Comparison of ENCODE assay signal across 9 cellular contexts in genomic region chr11:65489706-65490310, GRCh38. TPM values are rescaled to one million over a fixed set of nuclear protein-coding genes. Genes with fewer than 3 reads are reported as not detected.
DNase-seq lines count a peak whose midpoint lies in the region; ATAC-seq, FAIRE-seq and TF ChIP-seq lines count a peak whose summit lies in the region.
"Had no signal": no experiment of that assay in that cellular context is flagged by ENCODE, and none has a peak within 500 bp of the region (broad histone marks: within the 10 kb centered on the region; RNA-seq: fewer than 3 reads in every experiment).

No MANE protein-coding gene starts in this region.

- peaks cover 89% of the 10 kb centered on the region for H3K4me1 Mint-ChIP-seq in astrocyte (ENCODE audit: low read depth, unreplicated experiment)
- H3K4me1 Mint-ChIP-seq in immature natural killer cell: peaks cover 5% of the 10 kb centered on the region in 2 donors

- peak overlapping the region; percentile 80 for H3K4me3 Mint-ChIP-seq in astrocyte (ENCODE audit: unreplicated experiment)
- no peak overlapping the region for H3K4me3 Mint-ChIP-seq in immature natural killer cell

- no peaks in the 10 kb centered on the region for H3K36me3 Mint-ChIP-seq in astrocyte (ENCODE audit: low read depth, unreplicated experiment)
- H3K36me3 Mint-ChIP-seq in immature natural killer cell: no peaks in the 10 kb centered on the region

- H3K27ac ChIP-seq in HCT116 (ENCODE audit: low read depth, low read length) (peak overlapping the region; percentile 98), astrocyte (ENCODE audit: low read depth, low read length) (peak overlapping the region; percentile 100), kidney (ENCODE audit: low read depth in 2 of 2, low read length in 2 of 2) (peak overlapping the region; percentile 98 to 99), spleen (peak overlapping the region; percentile 89 to 100 (median 98))

- H3K9me3 Mint-ChIP-seq in astrocyte (ENCODE audit: unreplicated experiment): no peaks in the 10 kb centered on the region
- H3K9me3 Mint-ChIP-seq in immature natural killer cell: no peaks in the 10 kb centered on the region

- H2AFZ ChIP-seq in HCT116 (ENCODE audit: low read depth, low read length, poor library complexity, severe bottlenecking) (no peak overlapping the region), astrocyte (ENCODE audit: low read depth, low read length) (no peak overlapping the region)

- DNase-seq in HCT116 (ENCODE audit: low read depth, low spot score): no peak
- DNase-seq in astrocyte (ENCODE audit: low read depth): peak; percentile 57
- DNase-seq in kidney: peak; percentile 76
- DNase-seq in spleen: no peak
- DNase-seq in OCI-M1 (lab: John Stamatoyannopoulos, UW): no peak
- no peak for DNase-seq in immature natural killer cell

- H3K27me3 ChIP-seq in HCT116 (ENCODE audit: insufficient read depth, low read length) (no peaks in the 10 kb centered on the region), astrocyte (ENCODE audit: insufficient read depth, low read length) (no peaks in the 10 kb centered on the region), spleen (replicated peaks in 1 of 7) (no peaks in the 10 kb centered on the region)

- RAD21 ChIA-PET in HCT116 (lab: Charles Lee; ENCODE audit: low non-redundant PET in 1 of 2, low total read pairs in 2 of 2, uncharacterized antibody in 2 of 2, unreplicated experiment in 2 of 2): interaction anchor here in 1 of 2 experiments (0.5 kb wide), 1 partner anchor 41 kb away, joined by 4 read pairs; no protein-coding TSS in a partner anchor

- no peaks in the 10 kb centered on the region for H3K27me3 Mint-ChIP-seq in astrocyte (ENCODE audit: low read depth, unreplicated experiment)
- H3K27me3 Mint-ChIP-seq in immature natural killer cell (ENCODE audit: low read depth in 3 of 3): peaks cover 0 to 2% (median 2%) of the 10 kb centered on the region in 3 donors

- FAIRE-seq in astrocyte (lab: Jason Lieb, UNC) (no peak), kidney (lab: Jason Lieb, UNC) (no peak)
- FAIRE-seq: GM12892 had no signal

- no peaks in the 10 kb centered on the region for H3K9me3 ChIP-seq in HCT116 (ENCODE audit: control insufficient read depth in 1 of 2, insufficient read depth in 1 of 2, low read depth in 1 of 2, low read length in 2 of 2)
- H3K9me3 ChIP-seq in astrocyte (ENCODE audit: insufficient read depth, low read depth, low read length): no peaks in the 10 kb centered on the region
- H3K9me3 ChIP-seq in kidney (ENCODE audit: control insufficient read depth in 1 of 2, low read length in 2 of 2): no peaks in the 10 kb centered on the region
- H3K9me3 ChIP-seq in spleen: no peaks in the 10 kb centered on the region

- H3K9me2 ChIP-seq in HCT116 (ENCODE audit: insufficient read depth): no peaks in the 10 kb centered on the region

- no peak for TF ChIP-seq CTCF in HCT116 (IDR thresholded peaks at IDR 0.05 in 2 of 3, conservative IDR thresholded peaks at IDR 0.05 in 1 of 3; ENCODE audit: borderline replicate concordance in 1 of 3, insufficient read depth in 1 of 3, low read depth in 2 of 3, low read length in 2 of 3)
- no peak for TF ChIP-seq CTCF in astrocyte (IDR thresholded peaks at IDR 0.05; ENCODE audit: insufficient read depth, low read depth, low read length)
- TF ChIP-seq CTCF in kidney (IDR thresholded peaks at IDR 0.05; ENCODE audit: borderline replicate concordance, extremely low read depth, insufficient read depth): no peak
- TF ChIP-seq CTCF in spleen (IDR thresholded peaks at IDR 0.05 in 8 of 11, conservative IDR thresholded peaks at IDR 0.05 in 3 of 11): no peak

- 72 to 78% (median 73%) methylated on average over 7 to 8 of the region's 8 CpGs for WGBS in spleen, 5 donors

- POLR2A ChIA-PET in HCT116 (lab: Charles Lee): interaction anchor here (1.1 to 26.7 kb wide), 4 partner anchors 13 to 320 kb away, joined by 3 to 1499 read pairs (median 742); partner anchors contain the start of genes MALAT1, NEAT1 and SPDYC

- TF ChIP-seq POLR2A in HCT116 (IDR thresholded peaks at IDR 0.05; ENCODE audit: borderline replicate concordance, extremely low read depth, insufficient read depth, insufficient read length) (no peak), spleen (IDR thresholded peaks at IDR 0.05) (no peak)

- H3K36me3 ChIP-seq in HCT116 (ENCODE audit: control insufficient read depth in 1 of 2, insufficient read depth in 2 of 2, low read length in 2 of 2) (no peaks in the 10 kb centered on the region), astrocyte (ENCODE audit: insufficient read depth, low read length) (no peaks in the 10 kb centered on the region), kidney (ENCODE audit: control insufficient read depth in 1 of 2, insufficient read depth in 2 of 2, low read length in 2 of 2) (no peaks in the 10 kb centered on the region), spleen (no peaks in the 10 kb centered on the region)

- no TSS peak for BruUV-seq in HCT116 (replicated peaks; lab: Mats Ljungman, UMichigan)

- peak overlapping the region; percentile 77 for H3K4me2 ChIP-seq in HCT116 (ENCODE audit: low read length)
- peak overlapping the region; percentile 82 for H3K4me2 ChIP-seq in astrocyte (ENCODE audit: low read length)

- H3K9ac ChIP-seq in HCT116 (ENCODE audit: low read length): peak overlapping the region; percentile 67
- peak overlapping the region; percentile 95 for H3K9ac ChIP-seq in astrocyte (ENCODE audit: low read length)
- H3K9ac ChIP-seq in kidney (ENCODE audit: low read length in 2 of 2): peak overlapping the region; percentile 43 to 91

- TF ChIP-seq RAD21 in HCT116 (IDR thresholded peaks at IDR 0.05; ENCODE audit: low read depth): no peak

- intact Hi-C loops in HCT116 (cut with micrococcal nuclease) (no loop called here), kidney (cut with DNase I) (no loop called here), spleen (cut with DNase I; ENCODE audit: low total_unique reads) (no loop called here)

- H3K79me2 ChIP-seq in HCT116 (ENCODE audit: insufficient read depth, low read length): 0 out of 2 replicates have a peak, but pooled peaks cover 10% of the 10 kb centered on the region
- H3K79me2 ChIP-seq in astrocyte (ENCODE audit: insufficient read depth, low read length): peaks cover 37% of the 10 kb centered on the region

- H4K20me1 ChIP-seq in HCT116 (ENCODE audit: insufficient read depth): no peaks in the 10 kb centered on the region
- H4K20me1 ChIP-seq in astrocyte (ENCODE audit: insufficient read depth, low read length): no peaks in the 10 kb centered on the region

- CTCF ChIA-PET in HCT116 (lab: Charles Lee): interaction anchor here (1.2 to 1.5 kb wide), 3 partner anchors 11 to 21 kb away, joined by 4 to 11 read pairs (median 7); no protein-coding TSS in a partner anchor

- ATAC-seq in HCT116 (no peak), HG03025 (IDR thresholded peaks at IDR 0.05; ENCODE audit: low FRiP score, unreplicated experiment) (no peak), HG03354 (IDR thresholded peaks at IDR 0.05; ENCODE audit: poor library complexity, severe bottlenecking, unreplicated experiment) (no peak)

- no peak overlapping the region for H3K4me3 ChIP-seq in HCT116 (replicated peaks in 1 of 2; ENCODE audit: low read depth in 1 of 2, low read length in 2 of 2)
- no peak overlapping the region for H3K4me3 ChIP-seq in astrocyte (ENCODE audit: insufficient read depth, low read depth, low read length)
- H3K4me3 ChIP-seq in kidney (ENCODE audit: low read length in 2 of 2): peak overlapping the region in 1 of 2 donors; percentile 29
- H3K4me3 ChIP-seq in spleen: no peak overlapping the region

- peak overlapping the region; percentile 100 for H3K27ac Mint-ChIP-seq in astrocyte (ENCODE audit: unreplicated experiment)
- H3K27ac Mint-ChIP-seq in immature natural killer cell: no peak overlapping the region

- H3K4me1 ChIP-seq in HCT116 (ENCODE audit: control insufficient read depth in 1 of 2, insufficient read depth in 2 of 2, low read length in 2 of 2) (peaks cover 94 to 99% of the 10 kb centered on the region in 2 experiments), astrocyte (ENCODE audit: insufficient read depth, low read length) (peaks cover 90% of the 10 kb centered on the region), kidney (ENCODE audit: control insufficient read depth in 1 of 2, insufficient read depth in 1 of 2, low read depth in 1 of 2, low read length in 2 of 2) (peaks cover 70 to 82% of the 10 kb centered on the region in 2 donors), spleen (peaks cover 57 to 96% (median 81%) of the 10 kb centered on the region in 6 donors)

TF ChIP-seq in HCT116, 20 proteins besides CTCF, POLR2A, EP300 and RAD21 (continues in another document):
- TF ChIP-seq CBX3 (IDR thresholded peaks at IDR 0.05; ENCODE audit: low read depth): no peak
- TF ChIP-seq ZBTB33 (IDR thresholded peaks at IDR 0.05; ENCODE audit: extremely low read depth, insufficient replicate concordance, low read length): no peak
- TF ChIP-seq POLR2AphosphoS5 (IDR thresholded peaks at IDR 0.05; ENCODE audit: low read depth, low read length): no peak
- peak; percentile 42; the same call in 1 of the 2 replicates for TF ChIP-seq ZFX (IDR thresholded peaks at IDR 0.05)

RNA-seq across cellular contexts. Expression of gene MALAT1, which starts 9.0 kb away (rescaled TPM):
- total RNA-seq in HCT116 (2021; ENCODE audit: unreplicated experiment) (6,000 TPM), astrocyte (7,772 and 8,991 TPM in 2 replicates), kidney (15,262 TPM), spleen (over 10,000 TPM; 10,088 to 24,490 (median 13,598) TPM)
- polyA plus RNA-seq in HCT116 (2012): 380 and 423 TPM in 2 replicates
- polyA plus RNA-seq in kidney (ENCODE audit: insufficient read depth, low read depth, low replicate concordance) (219 TPM), spleen (100 to 1,000 TPM; 111 to 793 (median 171) TPM), immature natural killer cell (1,000 to 10,000 TPM; 1,459 to 3,517 (median 2,451) TPM)

RNA-seq across cellular contexts. Expression of gene SCYL1, which starts 35.1 kb away (rescaled TPM):
- total RNA-seq in HCT116 (2021; ENCODE audit: unreplicated experiment) (104 TPM), astrocyte (106 and 128 TPM in 2 replicates), kidney (72.2 TPM), spleen (100 to 1,000 TPM in 2 of 7 donors, 10 to 100 TPM in 5; 64.7 to 125 (median 77.4) TPM)
- polyA plus RNA-seq in HCT116 (2012): 82.4 and 84.4 TPM in 2 replicates
- polyA plus RNA-seq in kidney (ENCODE audit: insufficient read depth, low read depth, low replicate concordance) (78.9 TPM), spleen (10 to 100 TPM; 52.4 to 70.6 (median 60.7) TPM), immature natural killer cell (10 to 100 TPM; 17.8 to 52.5 (median 23.3) TPM)

Comparison
In these comparisons a context has a peak if more than half of its experiments do, and no peak if none do; other contexts are left out.
1. DNase-seq: peak in astrocyte (single experiment) and kidney (single experiment); none in HCT116 (single experiment), spleen (single experiment), OCI-M1 (single experiment) and immature natural killer cell (0 of 3).
2. Peak in every context shown above with its lines, with median percentiles within 50 percentile points of each other: H3K27ac ChIP-seq and H3K9ac ChIP-seq.